ENCODE assay signal across 8 cellular contexts in genomic region chr18:57585421-57585820, GRCh38. TPM values are rescaled to one million over a fixed set of nuclear protein-coding genes. Genes with fewer than 3 reads are reported as not detected.
A peak's percentile ranks its signal among the peaks of the same experiment; 100 is the strongest.
DNase-seq lines count a peak whose midpoint lies in the region; ATAC-seq, FAIRE-seq and TF ChIP-seq lines count a peak whose summit lies in the region.

No MANE protein-coding gene starts in this region.

- peak; percentile 47 for DNase-seq in OCI-M1 (lab: John Stamatoyannopoulos, UW)
- no peak for DNase-seq in endothelial cell (ENCODE audit: low spot score)
- DNase-seq in ovary: no peak
- DNase-seq in COLO829 (ENCODE audit: low spot score): no peak
- DNase-seq in RCC 7860 (ENCODE audit: low spot score): no peak
- DNase-seq in left colon: no peak

- peaks cover 2% of the 10 kb centered on the region for H3K27me3 Mint-ChIP-seq in endothelial cell (ENCODE audit: unreplicated experiment)

- no peak overlapping the region for H3K27ac ChIP-seq in DOHH2 (ENCODE audit: low read depth, low read length)
- no peak overlapping the region for H3K27ac ChIP-seq in ovary

- peaks cover 12% of the 10 kb centered on the region for H3K4me1 Mint-ChIP-seq in endothelial cell (ENCODE audit: unreplicated experiment)

- WGBS in ovary, 3 donors: 32 to 52% (median 39%) methylated on average over 9 of the region's 9 CpGs

- peak overlapping the region; percentile 79 for H3K4me3 ChIP-seq in DOHH2 (ENCODE audit: low read length)
- peak overlapping the region; percentile 59 for H3K4me3 ChIP-seq in ovary

- intact Hi-C loops in ovary (cut with DNase I): no loop called here
- intact Hi-C loops in left colon (cut with DNase I, micrococcal nuclease): no loop called here

- TF ChIP-seq POLR2A in ovary (IDR thresholded peaks at IDR 0.05): no peak

- no peak for ATAC-seq in GM21825 (IDR thresholded peaks at IDR 0.05; ENCODE audit: unreplicated experiment)
- no peak for ATAC-seq in left colon

- TF ChIP-seq EP300 in ovary (IDR thresholded peaks at IDR 0.05): no peak

- no peaks in the 10 kb centered on the region for H3K79me2 ChIP-seq in DOHH2 (ENCODE audit: control insufficient read depth, low read length)

- TF ChIP-seq CTCF in DOHH2 (IDR thresholded peaks at IDR 0.05; ENCODE audit: low read depth, low read length, poor library complexity, severe bottlenecking) (no peak), endothelial cell (IDR thresholded peaks at IDR 0.05; ENCODE audit: unreplicated experiment) (no peak), ovary (IDR thresholded peaks at IDR 0.05) (no peak)

- no peaks in the 10 kb centered on the region for H3F3A ChIP-seq in DOHH2 (ENCODE audit: control insufficient read depth, insufficient read depth)

- no peak overlapping the region for H3K27ac Mint-ChIP-seq in endothelial cell (ENCODE audit: unreplicated experiment)

- no peaks in the 10 kb centered on the region for H3K36me3 ChIP-seq in DOHH2 (ENCODE audit: control insufficient read depth, low read length)
- no peaks in the 10 kb centered on the region for H3K36me3 ChIP-seq in ovary

- H3K27me3 ChIP-seq in DOHH2 (ENCODE audit: control insufficient read depth, low read length) (no peaks in the 10 kb centered on the region), ovary (no peaks in the 10 kb centered on the region)

- H3K36me3 Mint-ChIP-seq in endothelial cell (ENCODE audit: low read depth, unreplicated experiment): peaks cover 22% of the 10 kb centered on the region

- peak overlapping the region; percentile 68 for H3K4me2 ChIP-seq in DOHH2 (ENCODE audit: low read length)

- no peaks in the 10 kb centered on the region for H3K9me3 ChIP-seq in DOHH2 (ENCODE audit: control insufficient read depth, insufficient read depth, low read length)
- no peaks in the 10 kb centered on the region for H3K9me3 ChIP-seq in ovary

- H3K4me1 ChIP-seq in DOHH2 (ENCODE audit: control insufficient read depth, low read length) (peaks cover 11% of the 10 kb centered on the region), ovary (ENCODE audit: insufficient read depth) (peaks cover 2% of the 10 kb centered on the region)

- no peaks in the 10 kb centered on the region for H3K9me2 ChIP-seq in DOHH2 (replicated peaks; ENCODE audit: control insufficient read depth, low read length)

- H3K4me3 Mint-ChIP-seq in endothelial cell (ENCODE audit: unreplicated experiment): peak overlapping the region; percentile 90

- H4K20me1 ChIP-seq in DOHH2 (ENCODE audit: control insufficient read depth, insufficient read depth, low read depth, low read length): no peaks in the 10 kb centered on the region

- FAIRE-seq in RCC 7860 (lab: Jason Lieb, UNC): no peak

- H3K9me3 Mint-ChIP-seq in endothelial cell (ENCODE audit: unreplicated experiment): no peaks in the 10 kb centered on the region

RNA-seq across cellular contexts. Expression of gene FECH, which starts 1.1 kb away (rescaled TPM):
- total RNA-seq in endothelial cell (ENCODE audit: unreplicated experiment) (51.6 TPM), ovary (10 to 100 TPM; 18.2 to 24.2 (median 19.4) TPM), left colon (10 to 100 TPM; 16.4 to 18.4 TPM)
- polyA plus RNA-seq in ovary: 10 to 100 TPM; 10.0 to 35.8 TPM

RNA-seq across cellular contexts. Expression of gene NARS1, which starts 36.2 kb away (rescaled TPM):
- total RNA-seq in endothelial cell (ENCODE audit: unreplicated experiment) (101 TPM), ovary (100 to 1,000 TPM in 1 of 7 donors, 10 to 100 TPM in 6; 54.1 to 143 (median 67.1) TPM), left colon (100 to 1,000 TPM; 146 to 164 TPM)
- polyA plus RNA-seq in ovary: 100 to 1,000 TPM in 1 of 2 donors, 10 to 100 TPM in 1; 45.8 to 113 TPM
